ENCODE assay signal across 8 cellular contexts in the genomic region with DNA sequence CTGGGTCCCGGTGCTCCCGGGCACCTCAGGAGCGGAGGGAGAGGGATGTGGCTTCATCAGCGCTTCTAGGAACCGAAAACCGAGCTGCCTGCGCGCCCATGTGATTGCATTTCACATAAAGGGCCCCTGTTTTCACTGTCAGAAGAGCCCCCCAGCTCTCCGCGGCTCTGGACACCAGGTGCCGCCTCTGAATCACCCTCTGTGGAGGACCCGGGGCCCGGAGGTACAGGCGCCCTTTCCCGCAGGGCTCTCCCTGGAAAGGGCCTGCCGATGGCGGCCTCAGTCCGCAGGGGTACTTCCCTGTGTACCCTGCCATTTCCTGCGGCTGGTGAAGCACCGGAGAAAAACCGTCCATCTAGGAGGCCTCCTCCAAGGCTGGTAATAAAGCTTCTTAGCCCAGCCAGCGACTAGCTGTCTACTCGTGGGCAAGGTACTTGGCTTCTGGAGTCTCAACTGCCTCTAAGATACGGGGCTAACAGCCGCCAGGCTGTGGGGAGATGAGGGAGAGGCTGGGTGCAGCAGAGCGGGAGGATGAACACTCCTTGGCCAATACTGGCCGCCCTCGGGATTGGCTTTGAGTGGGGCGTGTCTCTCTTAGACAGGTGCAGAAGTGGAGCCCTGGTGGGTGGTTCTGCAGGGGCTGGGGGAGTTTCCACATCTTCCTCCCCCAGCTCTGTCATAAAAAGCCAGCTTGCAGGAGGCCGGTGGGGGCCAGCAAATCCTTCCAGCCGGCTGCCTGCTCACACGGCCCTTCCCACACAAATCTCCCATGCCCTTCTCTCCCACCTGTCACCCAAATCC. TPM values are rescaled to one million over a fixed set of nuclear protein-coding genes. Genes with fewer than 3 reads are reported as not detected.
DNase-seq lines count a peak whose midpoint lies in the region; ATAC-seq and TF ChIP-seq lines count a peak whose summit lies in the region.

No MANE protein-coding gene starts in this region.

- no peak for TF ChIP-seq CTCF in CD14-positive monocyte (IDR thresholded peaks at IDR 0.05)
- TF ChIP-seq CTCF in esophagus muscularis mucosa (IDR thresholded peaks at IDR 0.05): no peak
- TF ChIP-seq CTCF in A673 (conservative IDR thresholded peaks at IDR 0.05; ENCODE audit: low read depth, low read length): no peak

- intact Hi-C loops in CD14-positive monocyte (cut with micrococcal nuclease): loop anchor here in 1 of 2 donors (10.0 kb wide), 1 partner anchor 88 kb away; no protein-coding TSS in a partner anchor
- intact Hi-C loops in esophagus muscularis mucosa (cut with DNase I): no loop called here
- intact Hi-C loops in A673 (cut with micrococcal nuclease; ENCODE audit: unreplicated experiment): no loop called here

- no TSS peak for BruUV-seq in A673 (replicated peaks; lab: Mats Ljungman, UMichigan)

- H3K27me3 ChIP-seq in esophagus muscularis mucosa: peaks cover 0 to 65% (median 20%) of the 10 kb centered on the region in 4 donors
- H3K27me3 ChIP-seq in rectal smooth muscle tissue (ENCODE audit: control insufficient read depth, insufficient read depth, low read length): peaks cover 9% of the 10 kb centered on the region
- peaks cover 44% of the 10 kb centered on the region for H3K27me3 ChIP-seq in A673 (replicated peaks; ENCODE audit: insufficient read depth, low read depth, low read length, poor library complexity)

- no peak for TF ChIP-seq EP300 in esophagus muscularis mucosa (IDR thresholded peaks at IDR 0.05)

- DNase-seq in CD14-positive monocyte (ENCODE audit: low spot score): no peak
- peak; percentile 32 for DNase-seq in activated CD4-positive, alpha-beta T cell treated with anti-CD3 and anti-CD28 coated beads, Interleukin-2, amount 50 U/mL, for 1 hour
- DNase-seq in esophagus muscularis mucosa (ENCODE audit: extremely low spot score): no peak
- DNase-seq in kidney tubule cell (ENCODE audit: low spot score): no peak
- DNase-seq in A673 (ENCODE audit: low spot score): no peak

- peaks cover 0 to 2% of the 10 kb centered on the region in 2 donors for H3K36me3 Mint-ChIP-seq in CD14-positive monocyte

- H3K36me3 ChIP-seq in esophagus muscularis mucosa (no peaks in the 10 kb centered on the region), rectal smooth muscle tissue (ENCODE audit: control insufficient read depth, insufficient read depth, low read length) (no peaks in the 10 kb centered on the region), A673 (ENCODE audit: insufficient read depth, low read length, poor library complexity, severe bottlenecking) (no peaks in the 10 kb centered on the region)

- H3K4me3 ChIP-seq in esophagus muscularis mucosa (peak overlapping the region; percentile 57 to 67 (median 61)), rectal smooth muscle tissue (ENCODE audit: low read length) (peak overlapping the region; percentile 73), A673 (ENCODE audit: low read depth, low read length, poor library complexity, severe bottlenecking) (no peak overlapping the region)

- peaks cover 0 to 2% (median 0%) of the 10 kb centered on the region in 7 donors for H3K9me3 Mint-ChIP-seq in CD14-positive monocyte

- H3K4me1 ChIP-seq in esophagus muscularis mucosa (peaks cover 23 to 33% (median 29%) of the 10 kb centered on the region in 4 donors), rectal smooth muscle tissue (ENCODE audit: control insufficient read depth, insufficient read depth, low read length) (no peaks in the 10 kb centered on the region), A673 (ENCODE audit: insufficient read depth, low read length, poor library complexity, severe bottlenecking) (peaks cover 6% of the 10 kb centered on the region)

- POLR2A ChIA-PET in A673 (lab: Charles Lee; ENCODE audit: low non-redundant PET): no interaction called here

- no peak overlapping the region for H3K9ac ChIP-seq in rectal smooth muscle tissue (ENCODE audit: low read length)

- H3K4me1 Mint-ChIP-seq in CD14-positive monocyte: peaks cover 63% of the 10 kb centered on the region

- H3K27ac ChIP-seq in esophagus muscularis mucosa (replicated peaks in 1 of 4) (peak overlapping the region in 2 of 4 donors; percentile 58 to 67), rectal smooth muscle tissue (ENCODE audit: low read depth, low read length) (no peak overlapping the region), A673 (ENCODE audit: low read depth, low read length, poor library complexity, severe bottlenecking) (no peak overlapping the region)

- H3K4me3 Mint-ChIP-seq in CD14-positive monocyte: peak overlapping the region; percentile 81 to 90

- H3K27me3 Mint-ChIP-seq in CD14-positive monocyte (ENCODE audit: low read depth in 3 of 3): peaks cover 4 to 31% (median 30%) of the 10 kb centered on the region in 3 donors

- H3K27ac Mint-ChIP-seq in CD14-positive monocyte: peak overlapping the region in 1 of 7 donors; percentile 18

- CTCF ChIA-PET in A673 (lab: Charles Lee): no interaction called here

- H3K9me3 ChIP-seq in esophagus muscularis mucosa (no peaks in the 10 kb centered on the region), A673 (ENCODE audit: low read depth, low read length, poor library complexity, severe bottlenecking) (no peaks in the 10 kb centered on the region)

- ATAC-seq in HG02610 (IDR thresholded peaks at IDR 0.05; ENCODE audit: unreplicated experiment) (peak; percentile 26), HG03045 (IDR thresholded peaks at IDR 0.05; ENCODE audit: unreplicated experiment) (no peak)

- WGBS in esophagus muscularis mucosa: 93% methylated on average over 3 of the region's 32 CpGs

- no peak for TF ChIP-seq POLR2A in esophagus muscularis mucosa (IDR thresholded peaks at IDR 0.05; ENCODE audit: low read depth)

RNA-seq across cellular contexts. Expression of a gene that starts 1.6 kb away (rescaled TPM):
- polyA plus RNA-seq in CD14-positive monocyte: 1 to 10 TPM; 1.1 to 1.4 TPM
- 10 to 100 TPM in 1 of 4 donors, 1 to 10 TPM in 3; 3.7 to 12.1 (median 6.8) TPM for total RNA-seq in esophagus muscularis mucosa
- 0.13 and 0.17 TPM in 2 replicates for total RNA-seq in A673 (2021)

RNA-seq across cellular contexts. Expression of a gene that starts 58.8 kb away (rescaled TPM):
- polyA plus RNA-seq in CD14-positive monocyte: 1 to 10 TPM; 6.6 to 7.3 TPM
- total RNA-seq in esophagus muscularis mucosa: 1 to 10 TPM; 5.8 to 9.8 (median 8.6) TPM
- 11.2 and 11.5 TPM in 2 replicates for total RNA-seq in A673 (2021)
